Comparison of ENCODE assay signal across 25 cellular contexts in the genomic region with DNA sequence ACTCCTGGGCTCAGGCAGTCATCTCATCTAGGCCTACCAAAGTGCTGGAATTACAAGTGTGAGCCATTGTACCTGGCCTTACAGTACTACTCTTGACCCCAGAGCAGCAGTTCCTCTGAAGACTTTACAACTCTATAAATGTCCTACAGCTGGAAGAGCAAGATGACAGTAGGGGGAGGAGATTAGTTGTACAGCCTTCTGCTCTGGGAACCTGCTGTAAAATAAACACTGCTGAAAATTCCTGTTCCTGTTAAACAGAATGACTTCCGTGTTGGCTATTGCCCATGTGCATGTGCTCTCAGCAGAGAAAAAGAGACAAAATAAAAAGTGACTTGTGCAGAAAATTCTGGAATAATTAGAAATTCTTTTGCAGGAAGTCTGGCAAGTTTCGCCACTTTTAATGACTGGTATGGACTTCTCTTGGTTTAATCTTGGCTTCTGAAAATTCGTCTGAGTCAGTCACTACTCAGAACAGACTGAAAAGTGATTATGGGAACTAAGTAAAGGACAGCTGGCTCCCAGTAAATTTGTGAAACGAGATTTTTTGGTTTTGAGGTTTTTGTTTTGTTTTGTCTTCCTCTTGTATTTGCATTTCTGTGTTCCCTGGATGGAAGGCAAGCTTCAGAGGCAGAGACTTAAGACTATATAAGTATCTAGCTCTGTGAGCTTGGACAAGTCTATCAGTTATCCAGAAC.
DNase-seq lines count a peak whose midpoint lies in the region; ATAC-seq and TF ChIP-seq lines count a peak whose summit lies in the region.
"Had no signal": no experiment of that assay in that cellular context is flagged by ENCODE, and none has a peak within 500 bp of the region (broad histone marks: within the 10 kb centered on the region; RNA-seq: fewer than 3 reads in every experiment).

No MANE protein-coding gene starts in this region.

- 16% methylated on average over 4 of the region's 4 CpGs for WGBS in prostate gland

- in situ Hi-C loops in KBM-7 (cut with MboI; ENCODE audit: low pct_unique_long_range_greater_than_20kb, low sequenced_read_pairs): no loop called here

- no peak overlapping the region for H3K4me3 ChIP-seq in GM12865 (ENCODE audit: low read depth, low read length)
- H3K4me3 ChIP-seq in prostate gland: no peak overlapping the region
- H3K4me3 ChIP-seq: BLaER1 treated with 17β-estradiol and CSF1 and Interleukin-3, amounts not matched to agents 10 nM and 100 nM; gastrocnemius medialis; SK-N-MC; skin epidermis; tibial artery had no signal

- no peak for ATAC-seq in Right ventricle myocardium inferior
- ATAC-seq: activated CD8-positive, alpha-beta T cell treated with anti-CD3 and anti-CD28 coated beads, Interleukin-2, amount 10 ng/mL, durations not matched to agents 7 days and 5 days; gastrocnemius medialis; left ventricle myocardium superior; naive thymus-derived CD8-positive, alpha-beta T cell had no signal

- H3K9me3 ChIP-seq in prostate gland: no peaks in the 10 kb centered on the region
- H3K9me3 ChIP-seq: BLaER1 treated with 17β-estradiol and CSF1 and Interleukin-3, amounts not matched to agents 10 nM and 100 nM; gastrocnemius medialis; tibial artery had no signal

- TF ChIP-seq CTCF in GM12865 (IDR thresholded peaks at IDR 0.05; ENCODE audit: insufficient read depth, low read depth, low read length, missing control alignments) (no peak), prostate gland (IDR thresholded peaks at IDR 0.05) (no peak)

- no peaks in the 10 kb centered on the region for H3K4me1 ChIP-seq in prostate gland (replicated peaks)
- H3K4me1 ChIP-seq: tibial artery had no signal

- TF ChIP-seq POLR2A in prostate gland (IDR thresholded peaks at IDR 0.05): no peak

- intact Hi-C loops in prostate gland (cut with DNase I) (no loop called here), Right ventricle myocardium inferior (cut with DNase I) (no loop called here)

- no peak overlapping the region for H3K27ac ChIP-seq in prostate gland
- H3K27ac ChIP-seq: BLaER1 treated with 17β-estradiol and CSF1 and Interleukin-3, amounts not matched to agents 10 nM and 100 nM; gastrocnemius medialis; SK-N-MC; skin epidermis; tibial artery had no signal

- DNase-seq in GM12865 (ENCODE audit: low read depth) (peak; percentile 1), KBM-7 (peak; percentile 39), astrocyte of the hippocampus (ENCODE audit: low read depth, low spot score) (peak; percentile 46), prostate gland (ENCODE audit: low spot score) (peak; percentile 50), Right ventricle myocardium inferior (ENCODE audit: missing footprints) (no peak), NCI-H524 treated with DMSO at 0.1 percent for 48 hours (lab: John Stamatoyannopoulos, UW) (no peak), KG1 (lab: John Stamatoyannopoulos, UW) (no peak)
- DNase-seq: activated CD8-positive, alpha-beta T cell treated with anti-CD3 and anti-CD28 coated beads, Interleukin-2, amount 10 ng/mL, durations not matched to agents 7 days and 5 days; activated naive CD8-positive, alpha-beta T cell treated with anti-CD3 and anti-CD28 coated beads for 36 hours; gastrocnemius medialis; hypothalamus; immature natural killer cell; IMR-90; left ventricle myocardium superior; midbrain; naive thymus-derived CD8-positive, alpha-beta T cell; NCI-H1105 treated with DMSO at 0.1 percent for 48 hours; NCI-H1930; NCI-H2227 treated with DMSO at 0.1 percent for 48 hours; NCI-H69; occipital lobe; tibial artery had no signal

- no peaks in the 10 kb centered on the region for H3K36me3 ChIP-seq in prostate gland
- H3K36me3 ChIP-seq: BLaER1 treated with 17β-estradiol and CSF1 and Interleukin-3, amounts not matched to agents 10 nM and 100 nM; gastrocnemius medialis; tibial artery had no signal

- no peaks in the 10 kb centered on the region for H3K27me3 ChIP-seq in prostate gland (replicated peaks; ENCODE audit: insufficient read depth)
- H3K27me3 ChIP-seq: BLaER1 treated with 17β-estradiol and CSF1 and Interleukin-3, amounts not matched to agents 10 nM and 100 nM; gastrocnemius medialis; tibial artery had no signal

Comparison
In these comparisons a context has a peak if more than half of its experiments do, and no peak if none do; other contexts are left out.
1. DNase-seq: peak in GM12865 (single experiment), KBM-7 (single experiment), astrocyte of the hippocampus (single experiment) and prostate gland (single experiment); none in Right ventricle myocardium inferior (single experiment), NCI-H524 treated with DMSO at 0.1 percent for 48 hours (single experiment) and KG1 (single experiment).